18 cellular contexts compared by ENCODE assay signal in genomic region chr4:168643796-168644159, GRCh38.
DNase-seq lines count a peak whose midpoint lies in the region; ATAC-seq and TF ChIP-seq lines count a peak whose summit lies in the region.
"Had no signal": no experiment of that assay in that cellular context is flagged by ENCODE, and none has a peak within 500 bp of the region (broad histone marks: within the 10 kb centered on the region; RNA-seq: fewer than 3 reads in every experiment).

No MANE protein-coding gene starts in this region.

- no peaks in the 10 kb centered on the region for H3K27me3 ChIP-seq in IMR-90 (ENCODE audit: control insufficient read depth, insufficient read depth, low read length)
- no peaks in the 10 kb centered on the region for H3K27me3 ChIP-seq in ascending aorta
- H3K27me3 ChIP-seq in skeletal muscle satellite cell (ENCODE audit: control insufficient read depth, insufficient read depth, low read length), result no peaks in the 10 kb centered on the region

- H3K9ac ChIP-seq in IMR-90 (ENCODE audit: low read depth, low read length) (no peak overlapping the region), skeletal muscle satellite cell (ENCODE audit: low read depth, low read length) (no peak overlapping the region)
- H3K9ac ChIP-seq: GM23248 had no signal

- no peak overlapping the region for H2BK20ac ChIP-seq in IMR-90 (ENCODE audit: low read depth, low read length)

- TF ChIP-seq CTCF in IMR-90 (conservative IDR thresholded peaks at IDR 0.05; ENCODE audit: low read depth, low read length) (no peak), ascending aorta (IDR thresholded peaks at IDR 0.05) (no peak), nephron (IDR thresholded peaks at IDR 0.05; ENCODE audit: unreplicated experiment in 3 of 3) (no peak)

- no peak for TF ChIP-seq POLR2A in IMR-90 (IDR thresholded peaks at IDR 0.05; ENCODE audit: low read depth, low read length)

- H3K9me3 ChIP-seq in IMR-90 (ENCODE audit: control insufficient read depth, insufficient read depth, low read length), result no peaks in the 10 kb centered on the region
- no peaks in the 10 kb centered on the region for H3K9me3 ChIP-seq in ascending aorta
- H3K9me3 ChIP-seq in skeletal muscle satellite cell (replicated peaks; ENCODE audit: low read length), result no peaks in the 10 kb centered on the region

- H3K9me1 ChIP-seq in IMR-90 (ENCODE audit: insufficient read depth, low read length), result peaks cover 4% of the 10 kb centered on the region; the same call in 1 of the 2 replicates

- H3K18ac ChIP-seq in IMR-90 (ENCODE audit: low read depth, low read length), result no peak overlapping the region

- H4K8ac ChIP-seq in IMR-90 (ENCODE audit: low read depth in 2 of 2, low read length in 2 of 2), result no peak overlapping the region

- H3K9me3 Mint-ChIP-seq in nephron, result no peaks in the 10 kb centered on the region
- no peaks in the 10 kb centered on the region for H3K9me3 Mint-ChIP-seq in activated T-cell treated with anti-CD3 and anti-CD28 coated beads, Interleukin-2, amount 50 U/mL, for 72 hours

- no peak overlapping the region for H2AFZ ChIP-seq in IMR-90 (replicated peaks; ENCODE audit: low read length, poor library complexity)
- H2AFZ ChIP-seq: GM23248, PC-9 had no signal

- H4K20me1 ChIP-seq in IMR-90 (ENCODE audit: insufficient read depth, low read length), result no peaks in the 10 kb centered on the region

- 0 out of 2 replicates have a peak, but pooled peaks cover 2% of the 10 kb centered on the region for H3K4me1 ChIP-seq in IMR-90 (ENCODE audit: control insufficient read depth, insufficient read depth, low read length)
- H3K4me1 ChIP-seq in ascending aorta, result peaks cover 0 to 5% of the 10 kb centered on the region in 2 donors
- peaks cover 65% of the 10 kb centered on the region for H3K4me1 ChIP-seq in skeletal muscle satellite cell (ENCODE audit: control insufficient read depth, insufficient read depth, low read length)

- H3K36me3 Mint-ChIP-seq in nephron (ENCODE audit: low read depth), result peaks cover 18% of the 10 kb centered on the region
- no peaks in the 10 kb centered on the region for H3K36me3 Mint-ChIP-seq in activated T-cell treated with anti-CD3 and anti-CD28 coated beads, Interleukin-2, amount 50 U/mL, for 72 hours (ENCODE audit: insufficient read depth in 2 of 2)
- H3K36me3 Mint-ChIP-seq: CD4-positive, alpha-beta memory T cell had no signal

- no peaks in the 10 kb centered on the region for H3K27me3 Mint-ChIP-seq in nephron (ENCODE audit: low read depth)
- no peaks in the 10 kb centered on the region for H3K27me3 Mint-ChIP-seq in activated T-cell treated with anti-CD3 and anti-CD28 coated beads, Interleukin-2, amount 50 U/mL, for 72 hours (ENCODE audit: low read depth)

- CTCF ChIA-PET in IMR-90 (lab: Yijun Ruan, JAX), result interaction anchor here (0.6 kb wide), 1 partner anchor 114 kb away, joined by 3 read pairs; no protein-coding TSS in a partner anchor

- H3K56ac ChIP-seq in IMR-90 (ENCODE audit: extremely low read depth, insufficient read depth, low read length), result no peak overlapping the region

- H3K4me1 Mint-ChIP-seq in nephron, result peaks cover 69% of the 10 kb centered on the region
- no peaks in the 10 kb centered on the region for H3K4me1 Mint-ChIP-seq in activated T-cell treated with anti-CD3 and anti-CD28 coated beads, Interleukin-2, amount 50 U/mL, for 72 hours (ENCODE audit: low read depth)
- H3K4me1 Mint-ChIP-seq: B cell; CD4-positive, alpha-beta memory T cell had no signal

- no peak overlapping the region for H3K14ac ChIP-seq in IMR-90 (replicated peaks; ENCODE audit: low read depth, low read length)

- TF ChIP-seq RAD21 in IMR-90 (IDR thresholded peaks at IDR 0.05; ENCODE audit: low read length), result no peak

- POLR2A ChIA-PET in IMR-90 (lab: Charles Lee; ENCODE audit: unreplicated experiment), result interaction anchor here (0.7 kb wide), 1 partner anchor 9 kb away, joined by 8 read pairs; no protein-coding TSS in a partner anchor

- H3K4me3 ChIP-seq in IMR-90 (ENCODE audit: insufficient read depth, low read depth, low read length), result no peak overlapping the region
- no peak overlapping the region for H3K4me3 ChIP-seq in ascending aorta
- no peak overlapping the region for H3K4me3 ChIP-seq in skeletal muscle satellite cell (ENCODE audit: low read length)
- H3K4me3 ChIP-seq: PC-9 had no signal

- no peak overlapping the region for H2BK5ac ChIP-seq in IMR-90 (ENCODE audit: low read depth, low read length, poor library complexity, severe bottlenecking)

- WGBS in IMR-90 (ENCODE audit: extremely low coverage in 2 of 2, insufficient read length in 1 of 2), 2 experiments, result no CpG with 5 or more reads among the region's 3 CpGs

- no peak for ATAC-seq in IMR-90 (ENCODE audit: low read depth)
- ATAC-seq in activated T-cell treated with anti-CD3 and anti-CD28 coated beads, Interleukin-2, amount 50 U/mL, for 72 hours (replicated peaks in 1 of 2), result no peak
- ATAC-seq: Right ventricle myocardium inferior had no signal

- H4K91ac ChIP-seq in IMR-90 (ENCODE audit: insufficient read depth, low read depth, low read length), result no peak overlapping the region

- DNase-seq in IMR-90, result no peak
- no peak for DNase-seq in ascending aorta (ENCODE audit: low spot score in 2 of 2)
- DNase-seq in activated T-cell treated with anti-CD3 and anti-CD28 coated beads, Interleukin-2, amount 50 U/mL, for 72 hours, result no peak
- no peak for DNase-seq in NCI-H510A (lab: John Stamatoyannopoulos, UW)
- no peak for DNase-seq in SKM-1 (lab: John Stamatoyannopoulos, UW; ENCODE audit: unreplicated experiment)
- no peak for DNase-seq in activated naive CD4-positive, alpha-beta T cell treated with anti-CD3 and anti-CD28 coated beads, Interleukin-2, amount 50 U/mL, for 16 hours
- DNase-seq: CD4-positive, alpha-beta memory T cell; DMS79 treated with DMSO at 0.1 percent for 48 hours; NCI-H1417 treated with DMSO at 0.1 percent for 48 hours; NCI-H2081 treated with DMSO at 0.1 percent for 48 hours; NCI-H2227 treated with DMSO at 0.1 percent for 48 hours; NCI-H69; PC-9 had no signal

- no peak overlapping the region for H2AK9ac ChIP-seq in IMR-90 (replicated peaks; ENCODE audit: low read depth, low read length, poor library complexity)

- dilution Hi-C loops in IMR-90 (cut with HindIII; ENCODE audit: low sequenced_read_pairs, unreplicated experiment), result no loop called here

- BruUV-seq in IMR-90 (replicated peaks; lab: Mats Ljungman, UMichigan), result no TSS peak

- intact Hi-C loops in IMR-90 (cut with micrococcal nuclease), result no loop called here
- intact Hi-C loops in ascending aorta (cut with DNase I), result no loop called here

- H4K5ac ChIP-seq in IMR-90 (ENCODE audit: low read depth, low read length), result no peak overlapping the region

- H3K79me1 ChIP-seq in IMR-90 (ENCODE audit: low read depth in 1 of 2, low read length in 2 of 2), result peaks cover 0 to 1% of the 10 kb centered on the region in 2 experiments; a peak in 1 of 4 replicates

- H2AK5ac ChIP-seq in IMR-90 (ENCODE audit: low read depth, low read length), result no peak overlapping the region

- H3K4me2 ChIP-seq in IMR-90 (ENCODE audit: low read depth, low read length) (no peak overlapping the region), skeletal muscle satellite cell (ENCODE audit: low read length) (peak overlapping the region; percentile 54)
- H3K4me2 ChIP-seq: PC-9 had no signal

- no peak overlapping the region for H2BK15ac ChIP-seq in IMR-90 (ENCODE audit: low read depth, low read length)

- H3K23ac ChIP-seq in IMR-90 (ENCODE audit: low read depth, low read length), result 0 out of 2 replicates have a peak overlapping the region, but pooled peaks have one; percentile 31

- no peaks in the 10 kb centered on the region for H3K36me3 ChIP-seq in IMR-90 (ENCODE audit: control insufficient read depth, insufficient read depth, low read length)
- no peaks in the 10 kb centered on the region for H3K36me3 ChIP-seq in ascending aorta
- peaks cover 9% of the 10 kb centered on the region for H3K36me3 ChIP-seq in skeletal muscle satellite cell (ENCODE audit: insufficient read depth, low read length)

- H3K27ac Mint-ChIP-seq in nephron, result peak overlapping the region; percentile 79 to 91 (median 89)
- H3K27ac Mint-ChIP-seq in activated T-cell treated with anti-CD3 and anti-CD28 coated beads, Interleukin-2, amount 50 U/mL, for 72 hours, result no peak overlapping the region
- H3K27ac Mint-ChIP-seq: B cell; CD4-positive, alpha-beta memory T cell had no signal

- no peak overlapping the region for H2BK120ac ChIP-seq in IMR-90 (ENCODE audit: low read depth, low read length)

- in situ Hi-C loops in IMR-90 (cut with MboI; ENCODE audit: low sequenced_read_pairs), result no loop called here

- no peak overlapping the region for H3K4me3 Mint-ChIP-seq in nephron
- no peak overlapping the region for H3K4me3 Mint-ChIP-seq in activated T-cell treated with anti-CD3 and anti-CD28 coated beads, Interleukin-2, amount 50 U/mL, for 72 hours
- H3K4me3 Mint-ChIP-seq: B cell; CD4-positive, alpha-beta memory T cell had no signal

- H3K4ac ChIP-seq in IMR-90 (ENCODE audit: low read depth, low read length), result no peak overlapping the region

- H3K27ac ChIP-seq in IMR-90 (ENCODE audit: insufficient read depth, low read length) (no peak overlapping the region), ascending aorta (peak overlapping the region; percentile 10 to 26)
- H3K27ac ChIP-seq: GM23248, PC-9 had no signal

TF ChIP-seq in IMR-90, 13 proteins besides CTCF, POLR2A, EP300 and RAD21:
- TF ChIP-seq RCOR1 (IDR thresholded peaks at IDR 0.05; ENCODE audit: insufficient replicate concordance, low read length) (no peak), CEBPB (IDR thresholded peaks at IDR 0.05; ENCODE audit: low read depth, low read length) (no peak)
